In genomic region chr15:81183403-81183760, GRCh38 we compare ENCODE assay signal across 20 cellular contexts. TPM values are rescaled to one million over a fixed set of nuclear protein-coding genes. Genes with fewer than 3 reads are reported as not detected.
DNase-seq lines count a peak whose midpoint lies in the region; ATAC-seq and TF ChIP-seq lines count a peak whose summit lies in the region.
"Had no signal": no experiment of that assay in that cellular context is flagged by ENCODE, and none has a peak within 500 bp of the region (broad histone marks: within the 10 kb centered on the region; RNA-seq: fewer than 3 reads in every experiment).

No MANE protein-coding gene starts in this region.

- H3K4me1 ChIP-seq in heart right ventricle (peaks cover 0 to 22% (median 5%) of the 10 kb centered on the region in 9 donors), sigmoid colon (peaks cover 0 to 20% (median 13%) of the 10 kb centered on the region in 4 donors)
- H3K4me1 ChIP-seq: A549 had no signal

- DNase-seq in Right ventricle myocardium superior (no peak), cardiac septum (ENCODE audit: low spot score) (no peak), heart right ventricle (no peak), sigmoid colon (no peak), NCI-H2029 treated with DMSO at 0.1 percent for 48 hours (lab: John Stamatoyannopoulos, UW) (no peak), GOT3 (lab: John Stamatoyannopoulos, UW) (no peak), COLO829 (ENCODE audit: low spot score) (no peak)
- DNase-seq: activated CD4-positive, alpha-beta T cell treated with anti-CD3 and anti-CD28 coated beads, Interleukin-2, amount 50 U/mL, for 48 hours; CD4-positive, alpha-beta T cell; DMS79 treated with DMSO at 0.1 percent for 48 hours; effector memory CD8-positive, alpha-beta T cell; NCI-H1048; NCI-H524 treated with DMSO at 0.1 percent for 48 hours; nephron progenitor cell; PC-3; stimulated activated CD4-positive, alpha-beta T cell treated with anti-CD3 and anti-CD28 coated beads, Interleukin-2, amount 100 ng/mL, for 48 hours; trophoblast cell had no signal

- H3K36me3 ChIP-seq in heart right ventricle (peaks cover 0 to 3% (median 0%) of the 10 kb centered on the region in 9 donors), sigmoid colon (no peaks in the 10 kb centered on the region)
- H3K36me3 ChIP-seq: cardiac muscle cell had no signal

- H3K27me3 ChIP-seq in heart right ventricle (peaks cover 0 to 23% (median 4%) of the 10 kb centered on the region in 7 donors), sigmoid colon (no peaks in the 10 kb centered on the region)

- no peak for TF ChIP-seq EP300 in sigmoid colon (IDR thresholded peaks at IDR 0.05)

- H3K27ac ChIP-seq in heart right ventricle (peak overlapping the region in 9 of 10 donors; percentile 28 to 74 (median 59)), sigmoid colon (peak overlapping the region; percentile 49 to 72 (median 56))
- H3K27ac ChIP-seq: A549, cardiac muscle cell had no signal

- peak; percentile 28 for ATAC-seq in Right ventricle myocardium superior (ENCODE audit: poor library complexity)
- peak in 1 of 8 donors; percentile 14 for ATAC-seq in heart right ventricle
- ATAC-seq in GM21526 (IDR thresholded peaks at IDR 0.05; ENCODE audit: low FRiP score, unreplicated experiment), result no peak
- ATAC-seq: effector memory CD8-positive, alpha-beta T cell; PC-3 had no signal

- 64 to 66% methylated on average over 3 of the region's 3 CpGs for WGBS in heart right ventricle, 2 donors
- WGBS in sigmoid colon, 2 donors, result 57 to 58% methylated on average over 3 of the region's 3 CpGs

- peak overlapping the region in 8 of 10 donors; percentile 13 to 46 (median 43) for H3K4me3 ChIP-seq in heart right ventricle
- H3K4me3 ChIP-seq in sigmoid colon, result peak overlapping the region; percentile 10 to 40 (median 30)
- H3K4me3 ChIP-seq: A549, cardiac muscle cell had no signal

- no peaks in the 10 kb centered on the region for H3K9me3 ChIP-seq in heart right ventricle
- H3K9me3 ChIP-seq in sigmoid colon, result no peaks in the 10 kb centered on the region
- H3K9me3 ChIP-seq: A549 had no signal

- intact Hi-C loops in Right ventricle myocardium superior (cut with DNase I), result no loop called here
- intact Hi-C loops in cardiac septum (cut with DNase I), result no loop called here
- intact Hi-C loops in heart right ventricle (cut with DNase I), result loop anchor here in 1 of 10 donors (10.0 kb wide), 1 partner anchor 61 kb away; no protein-coding TSS in a partner anchor
- intact Hi-C loops in sigmoid colon (cut with DNase I), result no loop called here

- TF ChIP-seq POLR2A in sigmoid colon (IDR thresholded peaks at IDR 0.05), result no peak

- TF ChIP-seq CTCF in heart right ventricle (IDR thresholded peaks at IDR 0.05) (no peak), sigmoid colon (IDR thresholded peaks at IDR 0.05) (no peak)

RNA-seq across cellular contexts. Expression of gene IL16, which starts 13.3 kb away (rescaled TPM):
- total RNA-seq in Right ventricle myocardium superior (2.7 TPM), cardiac septum (2.5 TPM), heart right ventricle (10 to 100 TPM in 1 of 10 donors, 1 to 10 TPM in 9; 3.3 to 13.1 (median 4.1) TPM), sigmoid colon (10 to 100 TPM in 2 of 4 donors, 1 to 10 TPM in 2; 6.2 to 26.3 (median 12.5) TPM)
- polyA plus RNA-seq in heart right ventricle (1 to 10 TPM; 4.3 to 4.9 TPM), sigmoid colon (10 to 100 TPM in 1 of 3 donors, 1 to 10 TPM in 2; 3.0 to 52.8 (median 6.6) TPM)
- total RNA-seq: cardiac muscle cell had no signal
- polyA plus RNA-seq: cardiac muscle cell had no signal

RNA-seq across cellular contexts. Expression of gene CFAP161, which starts 49.3 kb away (rescaled TPM):
- total RNA-seq in Right ventricle myocardium superior (0.30 TPM), cardiac septum (1.7 TPM), heart right ventricle (1 to 10 TPM in 3 of 10 donors, under 1 TPM in 7; 0.28 to 1.2 (median 0.83) TPM), sigmoid colon (1 to 10 TPM in 1 of 4 donors, not detected in 3; 2.1 TPM)
- polyA plus RNA-seq in heart right ventricle (under 1 TPM; 0.32 to 0.95 TPM), sigmoid colon (not detected)
- total RNA-seq: cardiac muscle cell; CD4-positive, alpha-beta T cell had no signal
- polyA plus RNA-seq: A549, cardiac muscle cell had no signal
